ENCODE assay signal across 8 cellular contexts in genomic region chr3:33440328-33440577, GRCh38. TPM values are rescaled to one million over a fixed set of nuclear protein-coding genes. Genes with fewer than 3 reads are reported as not detected.
DNase-seq lines count a peak whose midpoint lies in the region; ATAC-seq, FAIRE-seq and TF ChIP-seq lines count a peak whose summit lies in the region.

UBP1 (minus strand) TSS chr3:33440405; CDS start chr3:33439848, 557 bp downstream.

- peaks cover 47% of the 10 kb centered on the region for H3K79me2 ChIP-seq in astrocyte (ENCODE audit: insufficient read depth, low read length)

- peak within 1 kb of the TSS; percentile 99 for H3K27ac Mint-ChIP-seq in astrocyte (ENCODE audit: unreplicated experiment)

- CTCF ChIA-PET in BJ (lab: Yijun Ruan, JAX), result interaction anchor here (0.9 to 1.1 kb wide), 2 partner anchors 67 to 435 kb away, joined by 3 read pairs; no protein-coding TSS in a partner anchor

- no peaks in the 10 kb centered on the region for H3K9me3 Mint-ChIP-seq in astrocyte (ENCODE audit: unreplicated experiment)

- DNase-seq in BJ (ENCODE audit: low read depth) (no peak), astrocyte (ENCODE audit: low read depth) (no peak)
- peak in 2 of 3 donors; percentile 96 to 98 for DNase-seq in stimulated activated CD4-positive, alpha-beta T cell treated with anti-CD3 and anti-CD28 coated beads, TNF-alpha, amount 100 ng/mL, for 48 hours (ENCODE audit: low read depth in 3 of 3)

- ATAC-seq in GM19351 (IDR thresholded peaks at IDR 0.05; ENCODE audit: unreplicated experiment) (no peak), GM21367 (IDR thresholded peaks at IDR 0.05; ENCODE audit: unreplicated experiment) (no peak), HG02870 (IDR thresholded peaks at IDR 0.05; ENCODE audit: unreplicated experiment) (no peak)

- peaks cover 14% of the 10 kb centered on the region for H3K4me1 ChIP-seq in astrocyte (ENCODE audit: insufficient read depth, low read length)

- no peak for FAIRE-seq in astrocyte (lab: Jason Lieb, UNC)

- POLR2A ChIA-PET in BJ (lab: Charles Lee), result interaction anchor here (0.6 to 0.7 kb wide), 3 partner anchors 7 to 50 kb away, joined by 3 read pairs; no protein-coding TSS in a partner anchor

- H3K27ac ChIP-seq in KOPT-K1 (ENCODE audit: low read depth, low read length, poor library complexity, severe bottlenecking), result peak within 1 kb of the TSS; percentile 97
- peak within 1 kb of the TSS; percentile 95 for H3K27ac ChIP-seq in astrocyte (ENCODE audit: low read depth, low read length)

- peak within 1 kb of the TSS; percentile 91 for H3K4me2 ChIP-seq in astrocyte (ENCODE audit: low read length)

- H3K36me3 Mint-ChIP-seq in astrocyte (ENCODE audit: low read depth, unreplicated experiment), result no peaks in the 10 kb centered on the region

- H3K27me3 ChIP-seq in BJ (ENCODE audit: control insufficient read depth, insufficient read depth, low read length), result no peaks in the 10 kb centered on the region
- no peaks in the 10 kb centered on the region for H3K27me3 ChIP-seq in astrocyte (ENCODE audit: insufficient read depth, low read length)

- H3K9me3 ChIP-seq in KOPT-K1 (ENCODE audit: insufficient read depth, low read length, poor library complexity, severe bottlenecking) (no peaks in the 10 kb centered on the region), astrocyte (ENCODE audit: insufficient read depth, low read depth, low read length) (no peaks in the 10 kb centered on the region), iPS-18c (ENCODE audit: control insufficient read depth, insufficient read depth, low read length) (no peaks in the 10 kb centered on the region)

- H3K9ac ChIP-seq in astrocyte (ENCODE audit: low read length), result peak within 1 kb of the TSS; percentile 88

- peak within 1 kb of the TSS; percentile 95 for H3K4me3 ChIP-seq in BJ (ENCODE audit: low read depth, low read length)
- H3K4me3 ChIP-seq in astrocyte (ENCODE audit: insufficient read depth, low read depth, low read length), result peak within 1 kb of the TSS; percentile 85
- H3K4me3 ChIP-seq in iPS-18c (ENCODE audit: insufficient read depth, low read depth, low read length), result peak within 1 kb of the TSS; percentile 60

- H3K36me3 ChIP-seq in BJ (ENCODE audit: control insufficient read depth, insufficient read depth, low read length) (no peaks in the 10 kb centered on the region), KOPT-K1 (ENCODE audit: insufficient read depth, low read length) (no peaks in the 10 kb centered on the region), astrocyte (ENCODE audit: insufficient read depth, low read length) (no peaks in the 10 kb centered on the region)

- H3K4me3 Mint-ChIP-seq in astrocyte (ENCODE audit: unreplicated experiment), result peak within 1 kb of the TSS; percentile 97

- H3K4me1 Mint-ChIP-seq in astrocyte (ENCODE audit: low read depth, unreplicated experiment), result peaks cover 17% of the 10 kb centered on the region

- TF ChIP-seq CTCF in BJ (IDR thresholded peaks at IDR 0.05; ENCODE audit: insufficient read depth, low read depth, low read length) (no peak), astrocyte (IDR thresholded peaks at IDR 0.05; ENCODE audit: insufficient read depth, low read depth, low read length) (no peak)

- H3K27me3 Mint-ChIP-seq in astrocyte (ENCODE audit: low read depth, unreplicated experiment), result no peaks in the 10 kb centered on the region

- peak within 1 kb of the TSS; percentile 83 for H2AFZ ChIP-seq in astrocyte (ENCODE audit: low read depth, low read length)

- H4K20me1 ChIP-seq in astrocyte (ENCODE audit: insufficient read depth, low read length), result peaks cover 44% of the 10 kb centered on the region

RNA-seq across cellular contexts. Expression of gene UBP1, which starts in this region (rescaled TPM):
- 58.3 and 62.7 TPM in 2 replicates for polyA plus RNA-seq in BJ (2011; rRNA removed)
- polyA minus RNA-seq in BJ (2011; rRNA and poly(A)+ RNA removed), result 34.2 and 35.8 TPM in 2 replicates
- 65.5 and 79.3 TPM in 2 replicates for total RNA-seq in astrocyte

Comparison
In these comparisons a context has a peak if more than half of its experiments do, and no peak if none do; other contexts are left out.
1. DNase-seq: peak in stimulated activated CD4-positive, alpha-beta T cell treated with anti-CD3 and anti-CD28 coated beads, TNF-alpha, amount 100 ng/mL, for 48 hours (2 of 3); none in BJ (single experiment) and astrocyte (single experiment).
2. Peak in every context shown above with its lines, with median percentiles within 50 percentile points of each other: H3K4me3 ChIP-seq.